16 cellular contexts compared by ENCODE assay signal in the genomic region with DNA sequence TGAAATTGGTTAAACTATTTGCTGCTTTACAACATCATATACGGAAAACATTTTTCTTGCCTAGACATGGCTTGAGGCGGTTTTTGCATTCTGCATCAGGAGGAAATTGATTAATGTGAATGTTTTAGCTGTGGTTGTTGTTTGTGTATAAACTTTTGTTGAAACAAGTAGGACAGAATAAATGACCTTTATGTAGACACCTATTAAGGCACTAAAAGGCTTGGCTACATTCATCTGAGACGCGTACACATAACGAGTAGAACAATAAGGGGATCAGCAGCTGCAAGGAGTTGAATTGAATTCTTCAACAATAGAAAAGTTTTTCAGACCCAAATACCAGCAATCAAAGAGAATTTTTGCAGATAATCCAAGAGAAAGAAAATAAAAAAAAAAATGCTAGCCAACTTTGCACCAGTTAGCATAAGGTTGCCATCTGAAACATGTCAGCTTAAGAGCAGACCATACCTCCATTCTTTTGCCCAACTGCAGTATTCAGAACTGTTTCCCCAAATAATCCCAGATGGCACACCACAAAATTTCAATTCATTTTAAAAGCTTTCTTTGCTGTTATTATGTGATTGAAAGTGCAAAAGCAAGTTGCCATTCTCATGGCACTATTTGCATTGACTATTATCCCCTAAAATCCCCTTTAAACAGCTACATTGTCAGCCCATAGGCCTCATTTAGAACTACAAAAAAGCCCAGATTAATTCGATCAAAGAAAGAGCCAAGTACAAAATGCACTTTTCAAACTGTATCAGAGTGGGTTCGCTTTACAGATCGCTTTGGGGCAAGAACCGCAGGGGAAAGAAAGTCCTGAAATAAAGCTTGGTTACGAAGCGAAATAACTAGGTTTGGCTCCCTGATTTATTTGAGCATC. TPM values are rescaled to one million over a fixed set of nuclear protein-coding genes. Genes with fewer than 3 reads are reported as not detected.
A peak's percentile ranks its signal among the peaks of the same experiment; 100 is the strongest.
DNase-seq lines count a peak whose midpoint lies in the region; ATAC-seq and TF ChIP-seq lines count a peak whose summit lies in the region.
"Had no signal": no experiment of that assay in that cellular context is flagged by ENCODE, and none has a peak within 500 bp of the region (broad histone marks: within the 10 kb centered on the region; RNA-seq: fewer than 3 reads in every experiment).

No MANE protein-coding gene starts in this region.

- H3K27me3 Mint-ChIP-seq in GM23338 (ENCODE audit: insufficient read depth, low read depth, poor library complexity) (peaks cover 24% of the 10 kb centered on the region), WTC11 (ENCODE audit: low read depth) (peaks cover 99% of the 10 kb centered on the region), neural crest cell (ENCODE audit: low read depth) (peaks cover 83% of the 10 kb centered on the region), type B pancreatic cell (peaks cover 70% of the 10 kb centered on the region)

- H4K20me1 ChIP-seq in GM23338 (replicated peaks; ENCODE audit: insufficient read depth): no peaks in the 10 kb centered on the region
- H4K20me1 ChIP-seq: BLaER1 had no signal

- H3K4me1 ChIP-seq in GM23338 (ENCODE audit: insufficient read depth) (peaks cover 18% of the 10 kb centered on the region), iPS-18a (ENCODE audit: control insufficient read depth, low read depth, low read length) (peaks cover 16% of the 10 kb centered on the region)
- H3K4me1 ChIP-seq: BLaER1 had no signal

- H3K9me3 ChIP-seq in iPS-18a (ENCODE audit: control insufficient read depth, low read depth, low read length): no peaks in the 10 kb centered on the region
- H3K9me3 ChIP-seq: BLaER1 had no signal

- H3K4me2 ChIP-seq in GM23338: peak overlapping the region; percentile 73
- H3K4me2 ChIP-seq: BLaER1 had no signal

- H3K27ac ChIP-seq in GM23338 (ENCODE audit: low read depth) (no peak overlapping the region), iPS-18a (ENCODE audit: low read length) (no peak overlapping the region)
- H3K27ac ChIP-seq: BLaER1, HL-60 had no signal

- TF ChIP-seq CTCF in GM23338 (conservative IDR thresholded peaks at IDR 0.05; ENCODE audit: low read depth in 2 of 2) (no peak), WTC11 (IDR thresholded peaks at IDR 0.05) (no peak), neural crest cell (conservative IDR thresholded peaks at IDR 0.05) (no peak), type B pancreatic cell (conservative IDR thresholded peaks at IDR 0.05) (no peak)

- no peaks in the 10 kb centered on the region for H3F3A ChIP-seq in GM23338 (replicated peaks; ENCODE audit: low read depth)

- ATAC-seq in GM23338 (no peak), WTC11 (no peak), GM21528 (IDR thresholded peaks at IDR 0.05; ENCODE audit: low FRiP score, unreplicated experiment) (no peak)
- ATAC-seq: CD8-positive, alpha-beta T cell had no signal

- POLR2A ChIA-PET in WTC11 (lab: Charles Lee): interaction anchor here (0.5 kb wide), 1 partner anchor 659 kb away, joined by 3 read pairs; no protein-coding TSS in a partner anchor

- no peaks in the 10 kb centered on the region for H3K36me3 Mint-ChIP-seq in GM23338 (ENCODE audit: low read depth)
- H3K36me3 Mint-ChIP-seq in WTC11: no peaks in the 10 kb centered on the region
- H3K36me3 Mint-ChIP-seq in neural crest cell (ENCODE audit: low read depth): no peaks in the 10 kb centered on the region
- H3K36me3 Mint-ChIP-seq in type B pancreatic cell: no peaks in the 10 kb centered on the region
- H3K36me3 Mint-ChIP-seq: CD14-positive monocyte; CD8-positive, alpha-beta T cell had no signal

- H3K27me3 ChIP-seq in GM23338 (ENCODE audit: insufficient read depth) (peaks cover 50% of the 10 kb centered on the region), iPS-18a (ENCODE audit: control insufficient read depth, insufficient read depth, low read length) (peaks cover 49% of the 10 kb centered on the region)
- H3K27me3 ChIP-seq: BLaER1 had no signal

- H3K4me3 ChIP-seq in GM23338: no peak overlapping the region
- peak overlapping the region; percentile 64 for H3K4me3 ChIP-seq in iPS-18a (ENCODE audit: low read length)
- H3K4me3 ChIP-seq: BLaER1 had no signal

- H2AFZ ChIP-seq in GM23338: peak overlapping the region; percentile 96

- H3K9me3 Mint-ChIP-seq in GM23338 (no peaks in the 10 kb centered on the region), WTC11 (peaks cover 8% of the 10 kb centered on the region), neural crest cell (peaks cover 4% of the 10 kb centered on the region), type B pancreatic cell (peaks cover 3% of the 10 kb centered on the region)
- H3K9me3 Mint-ChIP-seq: CD8-positive, alpha-beta T cell had no signal

- H3K4me1 Mint-ChIP-seq in GM23338 (peaks cover 18% of the 10 kb centered on the region), WTC11 (peaks cover 14% of the 10 kb centered on the region), neural crest cell (peaks cover 22% of the 10 kb centered on the region), type B pancreatic cell (ENCODE audit: unreplicated experiment) (no peaks in the 10 kb centered on the region)

- no peak overlapping the region for H3K9ac ChIP-seq in iPS-18a (ENCODE audit: low read length)
- H3K9ac ChIP-seq: BLaER1 had no signal

- H3K27ac Mint-ChIP-seq in GM23338 (no peak overlapping the region), WTC11 (no peak overlapping the region), neural crest cell (ENCODE audit: unreplicated experiment) (no peak overlapping the region), type B pancreatic cell (no peak overlapping the region)
- H3K27ac Mint-ChIP-seq: CD14-positive monocyte; CD8-positive, alpha-beta T cell; H9 had no signal

- H3K79me2 ChIP-seq in GM23338 (replicated peaks; ENCODE audit: insufficient read depth): no peaks in the 10 kb centered on the region

- H3K36me3 ChIP-seq in GM23338 (ENCODE audit: insufficient read depth) (no peaks in the 10 kb centered on the region), iPS-18a (ENCODE audit: control insufficient read depth, low read depth, low read length) (no peaks in the 10 kb centered on the region)
- H3K36me3 ChIP-seq: BLaER1 had no signal

- CTCF ChIA-PET in WTC11 (lab: Charles Lee): interaction anchor here (0.8 to 1.8 kb wide), 3 partner anchors 31 to 93 kb away, joined by 3 to 6 read pairs (median 3); no protein-coding TSS in a partner anchor

- DNase-seq in GM23338 (ENCODE audit: low spot score) (no peak), WTC11 (ENCODE audit: low spot score) (no peak), neural crest cell (ENCODE audit: low read depth, low spot score) (no peak), SK-N-DZ (ENCODE audit: low spot score) (no peak), type B pancreatic cell (ENCODE audit: extremely low spot score, unreplicated experiment) (no peak)
- no peak for DNase-seq in activated CD4-positive, CD25-positive, alpha-beta regulatory T cell (lab: John Stamatoyannopoulos, UW)
- DNase-seq: 8988T; Calu3; CD8-positive, alpha-beta T cell; GF-D8 had no signal

- H3K4me3 Mint-ChIP-seq in GM23338 (peak overlapping the region; percentile 74; the same call in 2 of the 3 replicates), WTC11 (peak overlapping the region; percentile 62; the same call in 1 of the 2 replicates), neural crest cell (peak overlapping the region; percentile 8), type B pancreatic cell (no peak overlapping the region)
- H3K4me3 Mint-ChIP-seq: CD8-positive, alpha-beta T cell had no signal

- no peaks in the 10 kb centered on the region for H3K9me2 ChIP-seq in GM23338 (ENCODE audit: insufficient read depth)

TF ChIP-seq in GM23338, 12 proteins besides CTCF, POLR2A, EP300 and RAD21 (continues in another document):
- no peak for TF ChIP-seq STAT1 (IDR thresholded peaks at IDR 0.05; ENCODE audit: unreplicated experiment)
- no peak for TF ChIP-seq ZNF331 (CRISPR knock-in tag; IDR thresholded peaks at IDR 0.05; ENCODE audit: low read depth)
- TF ChIP-seq CREB1 (CRISPR knock-in tag; IDR thresholded peaks at IDR 0.05; ENCODE audit: low read depth): no peak
- no peak for TF ChIP-seq EZH2 (IDR thresholded peaks at IDR 0.05; ENCODE audit: low read depth, unreplicated experiment)

TF ChIP-seq in WTC11, 78 proteins besides CTCF, POLR2A, EP300 and RAD21:
- no peak for TF ChIP-seq SMAD4 (CRISPR knock-in tag; IDR thresholded peaks at IDR 0.05)

RNA-seq across cellular contexts. Expression of gene GCC1, which starts 49.6 kb away (rescaled TPM):
- total RNA-seq in GM23338 (2014; rRNA removed; shearing (Covaris generic)): 17.6 and 21.1 TPM in 2 replicates
- polyA plus RNA-seq in GM23338 (2016; fragmentation: Nextera tagmentation; extraction: Ambion mirVana): 2.4 and 3.2 TPM in 2 replicates
- 13.2 to 13.7 TPM (median 13.6 TPM) in 3 replicates for total RNA-seq in WTC11 (2021)
- total RNA-seq in neural crest cell: 15.3 and 16.4 TPM in 2 replicates
- polyA plus RNA-seq in SK-N-DZ (2014; cell fraction: cytosol; rRNA removed): 8.1 and 8.5 TPM in 2 replicates
- polyA plus RNA-seq in SK-N-DZ (2014; cell fraction: nucleus; rRNA removed): 5.4 and 6.6 TPM in 2 replicates
- 15.6 and 21.4 TPM in 2 replicates for total RNA-seq in type B pancreatic cell (ENCODE audit: low replicate concordance)

RNA-seq across cellular contexts. Expression of gene ARF5, which starts 52.4 kb away (rescaled TPM):
- total RNA-seq in GM23338 (2014; rRNA removed; shearing (Covaris generic)): 196 TPM in 2 replicates
- 201 and 206 TPM in 2 replicates for polyA plus RNA-seq in GM23338 (2016; fragmentation: Nextera tagmentation; extraction: Ambion mirVana)
- total RNA-seq in WTC11 (2021): 167 to 173 TPM (median 171 TPM) in 3 replicates
- 151 and 160 TPM in 2 replicates for total RNA-seq in neural crest cell
- 404 and 543 TPM in 2 replicates for polyA plus RNA-seq in SK-N-DZ (2014; cell fraction: cytosol; rRNA removed)
- 280 and 367 TPM in 2 replicates for polyA plus RNA-seq in SK-N-DZ (2014; cell fraction: nucleus; rRNA removed)
- 189 and 190 TPM in 2 replicates for total RNA-seq in type B pancreatic cell (ENCODE audit: low replicate concordance)

RNA-seq across cellular contexts. Expression of gene FSCN3, which starts 57.8 kb away (rescaled TPM):
- total RNA-seq in GM23338 (2014; rRNA removed; shearing (Covaris generic)): 0.31 and 3.5 TPM in 2 replicates
- 0.87 TPM in 1 of 2 replicates, not detected in the other for polyA plus RNA-seq in GM23338 (2016; fragmentation: Nextera tagmentation; extraction: Ambion mirVana)
- total RNA-seq in WTC11 (2021): 0.57 to 1.1 TPM (median 0.82 TPM) in 3 replicates
- total RNA-seq in neural crest cell: 1.4 and 2.0 TPM in 2 replicates
- polyA plus RNA-seq in SK-N-DZ (2014; cell fraction: cytosol; rRNA removed): 0.73 and 2.5 TPM in 2 replicates
- polyA plus RNA-seq in SK-N-DZ (2014; cell fraction: nucleus; rRNA removed): 1.5 and 3.9 TPM in 2 replicates
- total RNA-seq in type B pancreatic cell (ENCODE audit: low replicate concordance): 1.4 and 1.6 TPM in 2 replicates
- total RNA-seq: Calu3 had no signal
